In the genomic region with DNA sequence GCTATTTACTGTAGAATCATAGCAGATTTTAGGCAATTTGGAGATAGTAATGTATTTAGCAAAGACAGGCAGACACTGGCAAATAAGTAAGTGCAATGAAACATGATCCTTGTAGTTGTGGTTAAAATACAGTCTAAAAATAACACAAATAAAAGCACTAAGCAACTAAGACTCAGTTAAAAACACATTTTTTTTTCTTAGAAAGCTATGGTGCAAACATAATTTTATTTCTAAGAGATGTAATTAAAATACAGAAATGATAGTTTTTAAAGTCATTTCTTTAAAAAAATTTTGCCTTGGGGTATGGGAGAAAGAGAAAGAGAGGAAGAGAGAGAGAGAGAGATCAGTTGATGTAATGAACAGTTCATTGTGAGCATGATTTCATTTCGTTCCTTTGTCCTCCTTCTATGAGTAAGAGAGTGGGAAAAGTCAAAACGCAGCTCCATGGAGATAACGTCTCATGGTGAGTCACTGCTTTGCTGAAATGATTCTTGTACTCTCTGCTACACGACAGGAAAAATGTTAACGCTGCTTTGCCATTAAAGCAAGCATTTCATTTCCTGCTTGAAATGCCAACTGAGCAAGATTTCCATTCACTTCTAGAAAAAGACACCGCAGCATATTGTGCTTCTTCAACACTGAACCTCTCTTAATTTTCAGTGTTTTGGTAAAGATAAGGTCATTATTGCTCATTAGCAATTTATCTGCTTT, we compare ENCODE assay signal across 8 cellular contexts.
A peak's percentile ranks its signal among the peaks of the same experiment; 100 is the strongest.
DNase-seq lines count a peak whose midpoint lies in the region; ATAC-seq lines count a peak whose summit lies in the region.

No MANE protein-coding gene starts in this region.

- H4K12ac ChIP-seq in trophoblast cell (ENCODE audit: low read depth, low read length) = no peak overlapping the region

- H3K9ac ChIP-seq in trophoblast cell (ENCODE audit: low read length) = no peak overlapping the region

- peaks cover 35% of the 10 kb centered on the region for H3K4me1 Mint-ChIP-seq in activated T-helper 17 cell treated with anti-CD3 and anti-CD28 coated beads, Interleukin-2, amount 50 U/mL, for 72 hours

- no peak overlapping the region for H3K4me2 ChIP-seq in trophoblast cell (ENCODE audit: low read length)

- no peaks in the 10 kb centered on the region for H3K36me3 ChIP-seq in trophoblast cell (ENCODE audit: control insufficient read depth in 1 of 2, insufficient read depth in 2 of 2, low read length in 2 of 2)

- H3K18ac ChIP-seq in trophoblast cell (ENCODE audit: low read length) = no peak overlapping the region

- no peaks in the 10 kb centered on the region for H3K9me3 Mint-ChIP-seq in activated T-helper 17 cell treated with anti-CD3 and anti-CD28 coated beads, Interleukin-2, amount 50 U/mL, for 72 hours

- no peaks in the 10 kb centered on the region for H3K79me2 ChIP-seq in trophoblast cell (ENCODE audit: control insufficient read depth, insufficient read depth, low read length, poor library complexity)

- no peak overlapping the region for H2BK12ac ChIP-seq in trophoblast cell (ENCODE audit: low read length)

- H2BK120ac ChIP-seq in trophoblast cell (ENCODE audit: insufficient read depth, low read length, poor library complexity) = no peak overlapping the region

- peak; percentile 83 for DNase-seq in GM03348 (ENCODE audit: low spot score)
- DNase-seq in NCI-H226 = peak; percentile 95
- peak; percentile 47 for DNase-seq in globus pallidus (ENCODE audit: low spot score)
- peak; percentile 68 to 82 for DNase-seq in trophoblast cell
- no peak for DNase-seq in stimulated activated naive CD4-positive, alpha-beta T cell (lab: John Stamatoyannopoulos, UW)
- DNase-seq in activated CD4-positive, CD25-positive, alpha-beta regulatory T cell (lab: John Stamatoyannopoulos, UW) = no peak

- H2BK5ac ChIP-seq in trophoblast cell (ENCODE audit: low read depth, low read length, poor library complexity) = no peak overlapping the region

- no peak overlapping the region for H4K8ac ChIP-seq in trophoblast cell (ENCODE audit: low read depth, low read length)

- no peaks in the 10 kb centered on the region for H3K9me3 ChIP-seq in trophoblast cell (ENCODE audit: insufficient read depth, low read depth, low read length)

- H3K27me3 Mint-ChIP-seq in activated T-helper 17 cell treated with anti-CD3 and anti-CD28 coated beads, Interleukin-2, amount 50 U/mL, for 72 hours = no peaks in the 10 kb centered on the region

- peaks cover 80% of the 10 kb centered on the region for H3K36me3 Mint-ChIP-seq in activated T-helper 17 cell treated with anti-CD3 and anti-CD28 coated beads, Interleukin-2, amount 50 U/mL, for 72 hours (ENCODE audit: low read depth)

- no peak overlapping the region for H3K23ac ChIP-seq in trophoblast cell (ENCODE audit: low read length)

- WGBS in trophoblast cell (ENCODE audit: extremely low coverage, insufficient coverage, insufficient read length) = no CpG with 5 or more reads among the region's 6 CpGs

- no peak overlapping the region for H2AFZ ChIP-seq in trophoblast cell (ENCODE audit: insufficient read depth, low read length, poor library complexity)

- no peak overlapping the region for H2AK5ac ChIP-seq in trophoblast cell (ENCODE audit: low read length)

- no peak overlapping the region for H4K91ac ChIP-seq in trophoblast cell (ENCODE audit: low read depth, low read length)

- peak overlapping the region; percentile 97 for H3K27ac Mint-ChIP-seq in activated T-helper 17 cell treated with anti-CD3 and anti-CD28 coated beads, Interleukin-2, amount 50 U/mL, for 72 hours

- no peak overlapping the region for H3K4ac ChIP-seq in trophoblast cell (ENCODE audit: low read depth, low read length)

- H3K14ac ChIP-seq in trophoblast cell (ENCODE audit: low read length) = no peak overlapping the region

- H3K79me1 ChIP-seq in trophoblast cell (ENCODE audit: low read length) = no peaks in the 10 kb centered on the region

- no peak overlapping the region for H3K4me3 ChIP-seq in trophoblast cell (ENCODE audit: low read depth, low read length)

- H3K4me3 Mint-ChIP-seq in activated T-helper 17 cell treated with anti-CD3 and anti-CD28 coated beads, Interleukin-2, amount 50 U/mL, for 72 hours = peak overlapping the region; percentile 72

- H3K27ac ChIP-seq in trophoblast cell (ENCODE audit: low read depth, low read length) = no peak overlapping the region

- no peaks in the 10 kb centered on the region for H3K4me1 ChIP-seq in trophoblast cell (ENCODE audit: control insufficient read depth in 1 of 2, insufficient read depth in 2 of 2, low read length in 2 of 2)

- peak; percentile 80 for ATAC-seq in HG02870 (IDR thresholded peaks at IDR 0.05; ENCODE audit: unreplicated experiment)
- ATAC-seq in activated T-helper 17 cell treated with anti-CD3 and anti-CD28 coated beads, Interleukin-2, amount 50 U/mL, for 72 hours (replicated peaks) = peak; percentile 98

- no peaks in the 10 kb centered on the region for H3K27me3 ChIP-seq in trophoblast cell (ENCODE audit: insufficient read depth, low read length)

Comparison
In these comparisons a context has a peak if more than half of its experiments do, and no peak if none do; other contexts are left out.
1. DNase-seq: peak in GM03348 (single experiment), NCI-H226 (single experiment), globus pallidus (single experiment) and trophoblast cell (2 of 2); none in stimulated activated naive CD4-positive, alpha-beta T cell (0 of 6) and activated CD4-positive, CD25-positive, alpha-beta regulatory T cell (0 of 4).